ENCODE assay signal across 8 cellular contexts in genomic region chr1:232005300-232005699, GRCh38.
"Had no signal": no experiment of that assay in that cellular context is flagged by ENCODE, and none has a peak within 500 bp of the region (broad histone marks: within the 10 kb centered on the region; RNA-seq: fewer than 3 reads in every experiment).

No MANE protein-coding gene starts in this region.

- H3K9ac ChIP-seq: KMS-11 had no signal

- H3K4me3 ChIP-seq: K562 had no signal

- DNase-seq: IMR-90, KBM-7, KG1 had no signal

- FAIRE-seq: HepG2, HTR-8/SVneo, K562 had no signal

- H3K27ac ChIP-seq: HL-60, KMS-11 had no signal

- ATAC-seq: HepG2, K562 had no signal

- H3K4me2 ChIP-seq: KMS-11 had no signal
